Comparison of ENCODE assay signal across 8 cellular contexts in genomic region chr10:64733980-64734379, GRCh38.
A peak's percentile ranks its signal among the peaks of the same experiment; 100 is the strongest.
DNase-seq lines count a peak whose midpoint lies in the region; ATAC-seq, FAIRE-seq and TF ChIP-seq lines count a peak whose summit lies in the region.

No MANE protein-coding gene starts in this region.

- no peaks in the 10 kb centered on the region for H3K36me3 Mint-ChIP-seq in natural killer cell
- no peaks in the 10 kb centered on the region for H3K36me3 Mint-ChIP-seq in activated T-cell treated with anti-CD3 and anti-CD28 coated beads, Interleukin-2, amount 50 U/mL, for 24 hours (ENCODE audit: low read depth)

- H3K4me3 ChIP-seq in vagina: no peak overlapping the region

- H3K9me3 Mint-ChIP-seq in natural killer cell: peaks cover 14 to 26% of the 10 kb centered on the region in 2 donors
- H3K9me3 Mint-ChIP-seq in activated T-cell treated with anti-CD3 and anti-CD28 coated beads, Interleukin-2, amount 50 U/mL, for 24 hours: peaks cover 5% of the 10 kb centered on the region

- ATAC-seq in HG02642 (IDR thresholded peaks at IDR 0.05; ENCODE audit: poor library complexity, unreplicated experiment) (peak; percentile 62), natural killer cell (no peak)

- peak; percentile 60 for FAIRE-seq in RCC 7860 (lab: Jason Lieb, UNC)

- TF ChIP-seq CTCF in natural killer cell (IDR thresholded peaks at IDR 0.05) (no peak), vagina (IDR thresholded peaks at IDR 0.05) (no peak)

- H3K27ac ChIP-seq in vagina: no peak overlapping the region

- H3K9me3 ChIP-seq in vagina: no peaks in the 10 kb centered on the region

- DNase-seq in COLO668 (lab: John Stamatoyannopoulos, UW; ENCODE audit: unreplicated experiment) (peak; percentile 8), RCC 7860 (ENCODE audit: low spot score) (no peak), iris pigment epithelial cell (ENCODE audit: low read depth) (peak; percentile 9), natural killer cell (no peak), vagina (ENCODE audit: extremely low spot score in 2 of 2) (no peak), NCI-H146 (lab: John Stamatoyannopoulos, UW) (no peak)
- DNase-seq in activated T-cell treated with anti-CD3 and anti-CD28 coated beads, Interleukin-2, amount 50 U/mL, for 24 hours: no peak

- intact Hi-C loops in natural killer cell (cut with micrococcal nuclease) (no loop called here), vagina (cut with DNase I) (no loop called here)

- no peaks in the 10 kb centered on the region for H3K4me1 Mint-ChIP-seq in natural killer cell
- H3K4me1 Mint-ChIP-seq in activated T-cell treated with anti-CD3 and anti-CD28 coated beads, Interleukin-2, amount 50 U/mL, for 24 hours (ENCODE audit: low read depth): no peaks in the 10 kb centered on the region

- no peak for TF ChIP-seq POLR2A in vagina (IDR thresholded peaks at IDR 0.05)

- no peaks in the 10 kb centered on the region for H3K4me1 ChIP-seq in vagina

- no peak overlapping the region for H3K4me3 Mint-ChIP-seq in natural killer cell
- no peak overlapping the region for H3K4me3 Mint-ChIP-seq in activated T-cell treated with anti-CD3 and anti-CD28 coated beads, Interleukin-2, amount 50 U/mL, for 24 hours

- H3K27me3 ChIP-seq in vagina: no peaks in the 10 kb centered on the region

- no peaks in the 10 kb centered on the region for H3K36me3 ChIP-seq in vagina

- no peak overlapping the region for H3K27ac Mint-ChIP-seq in natural killer cell
- H3K27ac Mint-ChIP-seq in activated T-cell treated with anti-CD3 and anti-CD28 coated beads, Interleukin-2, amount 50 U/mL, for 24 hours: no peak overlapping the region

- H3K27me3 Mint-ChIP-seq in natural killer cell (ENCODE audit: low read depth in 2 of 2): no peaks in the 10 kb centered on the region
- H3K27me3 Mint-ChIP-seq in activated T-cell treated with anti-CD3 and anti-CD28 coated beads, Interleukin-2, amount 50 U/mL, for 24 hours: no peaks in the 10 kb centered on the region

Comparison
In these comparisons a context has a peak if more than half of its experiments do, and no peak if none do; other contexts are left out.
1. DNase-seq: peak in COLO668 (single experiment) and iris pigment epithelial cell (single experiment); none in RCC 7860 (single experiment), natural killer cell (single experiment), vagina (0 of 2), activated T-cell treated with anti-CD3 and anti-CD28 coated beads, Interleukin-2, amount 50 U/mL, for 24 hours (single experiment) and NCI-H146 (single experiment).